ENCODE assay signal across 23 cellular contexts in genomic region chr2:202778217-202778616, GRCh38.
"Had no signal": no experiment of that assay in that cellular context is flagged by ENCODE, and none has a peak within 500 bp of the region (broad histone marks: within the 10 kb centered on the region; RNA-seq: fewer than 3 reads in every experiment).

No MANE protein-coding gene starts in this region.

- H3K9me3 ChIP-seq: colonic mucosa, right atrium auricular region, tibial nerve had no signal

- DNase-seq: activated CD4-positive, alpha-beta T cell treated with anti-CD3 and anti-CD28 coated beads for 1 hour; activated CD8-positive, alpha-beta memory T cell treated with anti-CD3 and anti-CD28 coated beads for 24 hours; activated CD8-positive, alpha-beta memory T cell treated with anti-CD3 and anti-CD28 coated beads, Interleukin-2, amount 50 U/mL, for 48 hours; activated effector memory CD4-positive, alpha-beta T cell treated with anti-CD3 and anti-CD28 coated beads, Interleukin-2, amount 50 U/mL, for 16 hours; activated naive CD4-positive, alpha-beta T cell treated with anti-CD3 and anti-CD28 coated beads, Interleukin-2, amount 50 U/mL, for 16 hours; activated T-cell treated with anti-CD3 and anti-CD28 coated beads, Interleukin-2, amount 50 U/mL, for 48 hours; aorta; brain microvascular endothelial cell; central memory CD4-positive, alpha-beta T cell; colonic mucosa; erythroblast; foreskin melanocyte; glutamatergic neuron; kidney; mammary epithelial cell; stimulated activated CD4-positive, alpha-beta T cell treated with anti-CD3 and anti-CD28 coated beads, Interleukin-15, amount 100 ng/mL, for 24 hours; stimulated activated CD4-positive, alpha-beta T cell treated with anti-CD3 and anti-CD28 coated beads, Interleukin-2, amount 100 ng/mL, for 48 hours; T1000; WERI-Rb-1 had no signal

- ATAC-seq: left lobe of liver had no signal

- H3K36me3 ChIP-seq: brain microvascular endothelial cell, colonic mucosa had no signal

- H3K27ac ChIP-seq: brain microvascular endothelial cell, colonic mucosa, right atrium auricular region, tibial nerve, WERI-Rb-1 had no signal

- H3K4me3 ChIP-seq: colonic mucosa, right atrium auricular region, tibial nerve had no signal

- H3K27me3 ChIP-seq: brain microvascular endothelial cell, colonic mucosa, right atrium auricular region, tibial nerve had no signal

- FAIRE-seq: kidney, urothelium cell line had no signal

- H3K4me1 ChIP-seq: colonic mucosa, right atrium auricular region had no signal
